In the genomic region with DNA sequence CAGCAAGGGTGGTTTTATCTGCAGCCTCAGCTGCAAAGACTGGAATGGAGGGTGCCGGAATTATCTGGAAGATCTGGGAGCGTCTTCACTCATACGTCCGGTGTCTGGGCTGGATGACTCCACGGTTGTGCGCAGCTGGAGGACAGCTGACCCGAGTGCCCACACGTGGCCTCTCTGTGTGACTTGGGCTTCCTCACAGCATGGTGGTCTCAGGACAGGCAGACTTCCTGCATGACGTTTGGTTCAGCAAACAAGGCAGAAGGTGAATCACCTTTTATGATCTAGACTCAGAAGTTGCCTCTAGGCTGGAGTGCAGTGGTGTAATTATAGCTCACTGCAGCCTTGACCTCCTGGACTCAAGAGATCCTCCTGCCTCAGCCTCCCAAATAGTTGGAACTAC, we compare ENCODE assay signal across 21 cellular contexts. TPM values are rescaled to one million over a fixed set of nuclear protein-coding genes. Genes with fewer than 3 reads are reported as not detected.
DNase-seq lines count a peak whose midpoint lies in the region; ATAC-seq, FAIRE-seq and TF ChIP-seq lines count a peak whose summit lies in the region.
"Had no signal": no experiment of that assay in that cellular context is flagged by ENCODE, and none has a peak within 500 bp of the region (broad histone marks: within the 10 kb centered on the region; RNA-seq: fewer than 3 reads in every experiment).

No MANE protein-coding gene starts in this region.

- no peak overlapping the region for H3K27ac Mint-ChIP-seq in natural killer cell treated with Interleukin-12 subunit alpha and Interleukin-12 subunit beta and Interleukin-15 and Interleukin-18, amount 100 ng/mL, for 72 hours
- H3K27ac Mint-ChIP-seq: CD4-positive, CD25-positive, alpha-beta regulatory T cell; H9; IgD-negative memory B cell; T-cell had no signal

- no peak for ATAC-seq in K562
- ATAC-seq in left ventricle myocardium superior, result no peak
- ATAC-seq in natural killer cell treated with Interleukin-12 subunit alpha and Interleukin-12 subunit beta and Interleukin-15 and Interleukin-18, amount 100 ng/mL, for 72 hours, result no peak
- ATAC-seq: Right ventricle myocardium inferior had no signal

- H3K4me3 ChIP-seq in K562, result no peak overlapping the region
- H3K4me3 ChIP-seq in testis, result no peak overlapping the region
- H3K4me3 ChIP-seq: GM23248, Peyer's patch, SJCRH30 had no signal

- CTCF ChIA-PET in K562 (lab: Yijun Ruan, JAX; ENCODE audit: low intra/inter-chr PET ratio), result interaction anchor here (0.6 to 1.9 kb wide), 4 partner anchors 34 to 232 kb away, joined by 4 to 23 read pairs (median 4); no protein-coding TSS in a partner anchor
- CTCF ChIA-PET in HEK293T (lab: Yijun Ruan, JAX), result interaction anchor here (0.8 to 2.0 kb wide), 5 partner anchors 77 to 173 kb away, joined by 3 to 11 read pairs (median 5); a partner anchor contains a TSS

- intact Hi-C loops in K562 (cut with micrococcal nuclease) (loop anchor here (1.0 to 5.0 kb wide), 2 partner anchors 117 to 182 kb away; a partner anchor contains a TSS), left ventricle myocardium superior (cut with micrococcal nuclease) (loop anchor here (10.0 kb wide), 2 partner anchors 110 to 180 kb away; no protein-coding TSS in a partner anchor), testis (cut with DNase I; ENCODE audit: low total_unique reads) (no loop called here)

- H3K9me3 ChIP-seq in K562 (replicated peaks; ENCODE audit: control insufficient read depth, insufficient read depth, low read depth, low read length) (no peaks in the 10 kb centered on the region), testis (no peaks in the 10 kb centered on the region)
- H3K9me3 ChIP-seq: BE2C, Peyer's patch, SJCRH30 had no signal

- TF ChIP-seq EP300 in K562 (IDR thresholded peaks at IDR 0.05; ENCODE audit: low read length), result no peak

- no peak overlapping the region for H3K9ac ChIP-seq in K562 (ENCODE audit: insufficient read depth in 1 of 2, low read depth in 2 of 2, low read length in 2 of 2)
- H3K9ac ChIP-seq: GM23248 had no signal

- no peak for TF ChIP-seq RAD21 in K562 (CRISPR knock-in tag; conservative IDR thresholded peaks at IDR 0.05 in 1 of 2, IDR thresholded peaks at IDR 0.05 in 1 of 2)

- TF ChIP-seq CTCF in K562 (IDR thresholded peaks at IDR 0.05 in 2 of 3, conservative IDR thresholded peaks at IDR 0.05 in 1 of 3; ENCODE audit: insufficient read depth in 2 of 3, low read depth in 1 of 3, low read length in 3 of 3), result no peak
- TF ChIP-seq CTCF in testis (IDR thresholded peaks at IDR 0.05), result no peak

- no peak for FAIRE-seq in K562 (lab: Jason Lieb, UNC)
- FAIRE-seq: D721Med, G401.6 had no signal

- no peaks in the 10 kb centered on the region for H4K20me1 ChIP-seq in K562 (replicated peaks; ENCODE audit: control insufficient read depth, insufficient read depth, low read length)

- DNase-seq in Daoy (ENCODE audit: low read depth) (peak; percentile 56), M059J (ENCODE audit: low read depth) (peak; percentile 38), K562 (ENCODE audit: extremely low read depth in 1 of 4, low spot score in 3 of 4) (no peak), left ventricle myocardium superior (no peak), testis (no peak), HEK293T (ENCODE audit: extremely low spot score) (no peak)
- DNase-seq in natural killer cell treated with Interleukin-12 subunit alpha and Interleukin-12 subunit beta and Interleukin-15 and Interleukin-18, amount 100 ng/mL, for 72 hours (ENCODE audit: low spot score), result no peak
- DNase-seq: BE2C, NCI-H2081 treated with DMSO at 0.1 percent for 48 hours, NCI-H226, NCI-H510A, SJCRH30 had no signal

- TF ChIP-seq POLR2A in K562 (conservative IDR thresholded peaks at IDR 0.05), result no peak
- TF ChIP-seq POLR2A in testis (IDR thresholded peaks at IDR 0.05), result no peak

- POLR2A ChIA-PET in K562 (lab: Yijun Ruan, JAX), result no interaction called here
- POLR2A ChIA-PET in HEK293T (lab: Yijun Ruan, JAX), result interaction anchor here (2.4 kb wide), 1 partner anchor 44 kb away, joined by 21 read pairs; no protein-coding TSS in a partner anchor

- H3K4me3 Mint-ChIP-seq in natural killer cell treated with Interleukin-12 subunit alpha and Interleukin-12 subunit beta and Interleukin-15 and Interleukin-18, amount 100 ng/mL, for 72 hours, result no peak overlapping the region
- H3K4me3 Mint-ChIP-seq: CD4-positive, CD25-positive, alpha-beta regulatory T cell; IgD-negative memory B cell; T-cell had no signal

- H2AFZ ChIP-seq in K562 (ENCODE audit: low read depth, low read length), result no peak overlapping the region
- H2AFZ ChIP-seq: GM23248 had no signal

- H3K36me3 ChIP-seq in K562 (ENCODE audit: control insufficient read depth, insufficient read depth, low read length), result no peaks in the 10 kb centered on the region
- no peaks in the 10 kb centered on the region for H3K36me3 ChIP-seq in testis (ENCODE audit: low read depth, missing control alignments)
- H3K36me3 ChIP-seq: BE2C, Peyer's patch, SJCRH30 had no signal

- under 1% methylated on average over 9 of the region's 9 CpGs for WGBS in K562 (ENCODE audit: insufficient coverage, low coverage, missing lambda C conversion rate)
- WGBS in testis, 2 donors, result 52 to 68% methylated on average over 6 to 9 of the region's 9 CpGs

- no TSS peak for BruUV-seq in K562 (replicated peaks; lab: Mats Ljungman, UMichigan)

- no peaks in the 10 kb centered on the region for H3K79me2 ChIP-seq in K562 (ENCODE audit: control insufficient read depth, insufficient read depth, low read length)

- peaks cover 4 to 10% of the 10 kb centered on the region in 2 experiments; a peak in 3 of 5 replicates for H3K4me1 ChIP-seq in K562 (replicated peaks in 1 of 2; ENCODE audit: control insufficient read depth in 2 of 2, insufficient read depth in 2 of 2, low read length in 2 of 2)
- no peaks in the 10 kb centered on the region for H3K4me1 ChIP-seq in testis
- H3K4me1 ChIP-seq: BE2C, Peyer's patch, SJCRH30 had no signal

- H3K4me1 Mint-ChIP-seq in natural killer cell treated with Interleukin-12 subunit alpha and Interleukin-12 subunit beta and Interleukin-15 and Interleukin-18, amount 100 ng/mL, for 72 hours (ENCODE audit: low read depth in 2 of 2), result peaks cover 0 to 8% of the 10 kb centered on the region in 2 donors
- H3K4me1 Mint-ChIP-seq: IgD-negative memory B cell had no signal

- H3K9me3 Mint-ChIP-seq in natural killer cell treated with Interleukin-12 subunit alpha and Interleukin-12 subunit beta and Interleukin-15 and Interleukin-18, amount 100 ng/mL, for 72 hours, result no peaks in the 10 kb centered on the region
- H3K9me3 Mint-ChIP-seq: T-cell had no signal

- no peaks in the 10 kb centered on the region for H3K36me3 Mint-ChIP-seq in natural killer cell treated with Interleukin-12 subunit alpha and Interleukin-12 subunit beta and Interleukin-15 and Interleukin-18, amount 100 ng/mL, for 72 hours
- H3K36me3 Mint-ChIP-seq: CD4-positive, CD25-positive, alpha-beta regulatory T cell; T-cell had no signal

- peaks cover 6 to 9% of the 10 kb centered on the region in 2 donors for H3K27me3 Mint-ChIP-seq in natural killer cell treated with Interleukin-12 subunit alpha and Interleukin-12 subunit beta and Interleukin-15 and Interleukin-18, amount 100 ng/mL, for 72 hours

- no peak overlapping the region for H3K27ac ChIP-seq in K562 (ENCODE audit: extremely low read depth, low read depth, low read length)
- no peak overlapping the region for H3K27ac ChIP-seq in testis
- H3K27ac ChIP-seq: GM23248, Peyer's patch, SJCRH30 had no signal

- no peaks in the 10 kb centered on the region for H3K27me3 ChIP-seq in K562 (ENCODE audit: control insufficient read depth in 2 of 2, insufficient read depth in 2 of 2, low read length in 2 of 2)
- H3K27me3 ChIP-seq in testis, result no peaks in the 10 kb centered on the region
- H3K27me3 ChIP-seq: Peyer's patch, SJCRH30 had no signal

- no peak overlapping the region for H3K4me2 ChIP-seq in K562 (ENCODE audit: insufficient read depth, low read length)

- in situ Hi-C loops in K562 (cut with MboI), result loop anchor here (5.0 kb wide), 1 partner anchor 182 kb away; no protein-coding TSS in a partner anchor

- no peaks in the 10 kb centered on the region for H3K9me1 ChIP-seq in K562 (ENCODE audit: control insufficient read depth, insufficient read depth, low read length)

RNA-seq across cellular contexts. Expression of a gene that starts 33.2 kb away (rescaled TPM):
- 1.0 and 9.3 TPM in 2 replicates for total RNA-seq in Daoy (2014; rRNA removed; shearing (Covaris generic))
- 0.07 and 0.12 TPM in 2 replicates for total RNA-seq in M059J (2014; rRNA removed; shearing (Covaris generic))
- total RNA-seq in K562 (2011; cell fraction: chromatin; rRNA removed; ENCODE audit: low replicate concordance), result not detected in 2 replicates
- not detected in 2 replicates for total RNA-seq in K562 (2011; cell fraction: nucleolus; rRNA removed)
- total RNA-seq in K562 (2011; cell fraction: nucleoplasm; rRNA removed), result not detected in 2 replicates
- total RNA-seq in K562 (2014; rRNA removed) (not detected in 2 replicates), K562 (2014; rRNA removed; fragmentation: Illumina TruSeq; extraction: Trizol) (not detected in 2 replicates), K562 (2015; rRNA removed; fragmentation: Illumina TruSeq; extraction: Trizol) (not detected in 2 replicates), K562 (2021) (not detected in 2 replicates), left ventricle myocardium superior (not detected), testis (1 to 10 TPM; 5.3 to 5.5 TPM)
- polyA plus RNA-seq in K562 (2011; rRNA removed) (not detected in 2 replicates), K562 (2014; fragmentation: Illumina TruSeq; extraction: Trizol) (not detected in 2 replicates), K562 (2014; fragmentation: Nextera tagmentation; extraction: Ambion mirVana) (not detected), K562 (2014; rRNA removed) (not detected in 2 replicates), testis (ENCODE audit: insufficient read depth, low read depth, low replicate concordance) (2.1 TPM)
- polyA plus RNA-seq in K562 (2011; cell fraction: cytosol; rRNA removed), result not detected in 2 replicates
- not detected in 2 replicates for polyA plus RNA-seq in K562 (2011; cell fraction: nucleus; rRNA removed)
- polyA plus RNA-seq in K562 (2012), result not detected in 2 replicates
- polyA minus RNA-seq in K562 (2011; rRNA and poly(A)+ RNA removed), result not detected in 2 replicates
- not detected in 2 replicates for polyA minus RNA-seq in K562 (2011; cell fraction: cytosol; rRNA and poly(A)+ RNA removed)
- not detected in 2 replicates for polyA minus RNA-seq in K562 (2011; cell fraction: nucleus; rRNA and poly(A)+ RNA removed)
- total RNA-seq in natural killer cell treated with Interleukin-12 subunit alpha and Interleukin-12 subunit beta and Interleukin-15 and Interleukin-18, amount 100 ng/mL, for 72 hours, result under 1 TPM in 1 of 2 donors, not detected in 1; 0.53 TPM
- total RNA-seq: CD4-positive, CD25-positive, alpha-beta regulatory T cell; GM23248; Peyer's patch; Right ventricle myocardium inferior; T-cell had no signal
- polyA plus RNA-seq: CD4-positive, CD25-positive, alpha-beta regulatory T cell; GM23248; IgD-negative memory B cell had no signal

RNA-seq across cellular contexts. Expression of a gene that starts 39.0 kb away (rescaled TPM):
- total RNA-seq in Daoy (2014; rRNA removed; shearing (Covaris generic)), result not detected in 2 replicates
- not detected in 2 replicates for total RNA-seq in M059J (2014; rRNA removed; shearing (Covaris generic))
- not detected in 2 replicates for total RNA-seq in K562 (2011; cell fraction: chromatin; rRNA removed; ENCODE audit: low replicate concordance)
- total RNA-seq in K562 (2011; cell fraction: nucleolus; rRNA removed), result not detected in 2 replicates
- total RNA-seq in K562 (2011; cell fraction: nucleoplasm; rRNA removed), result not detected in 2 replicates
- not detected in 2 replicates for total RNA-seq in K562 (2014; rRNA removed)
- not detected in 2 replicates for total RNA-seq in K562 (2014; rRNA removed; fragmentation: Illumina TruSeq; extraction: Trizol)
- total RNA-seq in K562 (2015; rRNA removed; fragmentation: Illumina TruSeq; extraction: Trizol), result not detected in 2 replicates
- total RNA-seq in K562 (2021), result not detected in 2 replicates
- polyA plus RNA-seq in K562 (2011; rRNA removed), result not detected in 2 replicates
- polyA plus RNA-seq in K562 (2011; cell fraction: cytosol; rRNA removed), result not detected in 2 replicates
- not detected in 2 replicates for polyA plus RNA-seq in K562 (2011; cell fraction: nucleus; rRNA removed)
- not detected in 2 replicates for polyA plus RNA-seq in K562 (2012)
- not detected in 2 replicates for polyA plus RNA-seq in K562 (2014; fragmentation: Illumina TruSeq; extraction: Trizol)
- polyA plus RNA-seq in K562 (2014; fragmentation: Nextera tagmentation; extraction: Ambion mirVana), result not detected
- polyA plus RNA-seq in K562 (2014; rRNA removed), result not detected in 2 replicates
- not detected in 2 replicates for polyA minus RNA-seq in K562 (2011; rRNA and poly(A)+ RNA removed)
- not detected in 2 replicates for polyA minus RNA-seq in K562 (2011; cell fraction: cytosol; rRNA and poly(A)+ RNA removed)
- polyA minus RNA-seq in K562 (2011; cell fraction: nucleus; rRNA and poly(A)+ RNA removed), result not detected in 2 replicates
- total RNA-seq in left ventricle myocardium superior, result not detected
- not detected for total RNA-seq in testis
- 1.4 TPM for polyA plus RNA-seq in testis (ENCODE audit: insufficient read depth, low read depth, low replicate concordance)
- not detected for total RNA-seq in natural killer cell treated with Interleukin-12 subunit alpha and Interleukin-12 subunit beta and Interleukin-15 and Interleukin-18, amount 100 ng/mL, for 72 hours
- total RNA-seq: CD4-positive, CD25-positive, alpha-beta regulatory T cell; GM23248; H9; Peyer's patch; Right ventricle myocardium inferior; SJCRH30; T-cell had no signal
- polyA plus RNA-seq: CD4-positive, CD25-positive, alpha-beta regulatory T cell; GM23248; IgD-negative memory B cell had no signal

RNA-seq across cellular contexts. Expression of a gene that starts 56.5 kb away (rescaled TPM):
- total RNA-seq in Daoy (2014; rRNA removed; shearing (Covaris generic)), result not detected in 2 replicates
- total RNA-seq in M059J (2014; rRNA removed; shearing (Covaris generic)), result not detected in 2 replicates
- total RNA-seq in K562 (2011; cell fraction: chromatin; rRNA removed; ENCODE audit: low replicate concordance), result not detected in 2 replicates
- total RNA-seq in K562 (2011; cell fraction: nucleolus; rRNA removed), result not detected in 2 replicates
- total RNA-seq in K562 (2011; cell fraction: nucleoplasm; rRNA removed), result not detected in 2 replicates
- total RNA-seq in K562 (2014; rRNA removed) (not detected in 2 replicates), K562 (2014; rRNA removed; fragmentation: Illumina TruSeq; extraction: Trizol) (not detected in 2 replicates), K562 (2015; rRNA removed; fragmentation: Illumina TruSeq; extraction: Trizol) (not detected in 2 replicates), K562 (2021) (not detected in 2 replicates), left ventricle myocardium superior (not detected), testis (under 1 TPM in 1 of 2 donors, not detected in 1; 0.37 TPM)
- polyA plus RNA-seq in K562 (2011; rRNA removed) (not detected in 2 replicates), K562 (2014; fragmentation: Illumina TruSeq; extraction: Trizol) (not detected in 2 replicates), K562 (2014; fragmentation: Nextera tagmentation; extraction: Ambion mirVana) (not detected), K562 (2014; rRNA removed) (not detected in 2 replicates), testis (ENCODE audit: insufficient read depth, low read depth, low replicate concordance) (not detected)
- not detected in 2 replicates for polyA plus RNA-seq in K562 (2011; cell fraction: cytosol; rRNA removed)
- not detected in 2 replicates for polyA plus RNA-seq in K562 (2011; cell fraction: nucleus; rRNA removed)
- polyA plus RNA-seq in K562 (2012), result not detected in 2 replicates
- polyA minus RNA-seq in K562 (2011; rRNA and poly(A)+ RNA removed), result not detected in 2 replicates
- not detected in 2 replicates for polyA minus RNA-seq in K562 (2011; cell fraction: cytosol; rRNA and poly(A)+ RNA removed)
- not detected in 2 replicates for polyA minus RNA-seq in K562 (2011; cell fraction: nucleus; rRNA and poly(A)+ RNA removed)
- not detected for total RNA-seq in natural killer cell treated with Interleukin-12 subunit alpha and Interleukin-12 subunit beta and Interleukin-15 and Interleukin-18, amount 100 ng/mL, for 72 hours
- total RNA-seq: CD4-positive, CD25-positive, alpha-beta regulatory T cell; GM23248; H9; Peyer's patch; Right ventricle myocardium inferior; SJCRH30; T-cell had no signal
- polyA plus RNA-seq: CD4-positive, CD25-positive, alpha-beta regulatory T cell; GM23248; IgD-negative memory B cell had no signal

Comparison
In these comparisons a context has a peak if more than half of its experiments do, and no peak if none do; other contexts are left out.
1. DNase-seq: peak in Daoy (single experiment) and M059J (single experiment); none in K562 (0 of 4), left ventricle myocardium superior (single experiment), testis (single experiment), HEK293T (single experiment) and natural killer cell treated with Interleukin-12 subunit alpha and Interleukin-12 subunit beta and Interleukin-15 and Interleukin-18, amount 100 ng/mL, for 72 hours (single experiment).